In the genomic region with DNA sequence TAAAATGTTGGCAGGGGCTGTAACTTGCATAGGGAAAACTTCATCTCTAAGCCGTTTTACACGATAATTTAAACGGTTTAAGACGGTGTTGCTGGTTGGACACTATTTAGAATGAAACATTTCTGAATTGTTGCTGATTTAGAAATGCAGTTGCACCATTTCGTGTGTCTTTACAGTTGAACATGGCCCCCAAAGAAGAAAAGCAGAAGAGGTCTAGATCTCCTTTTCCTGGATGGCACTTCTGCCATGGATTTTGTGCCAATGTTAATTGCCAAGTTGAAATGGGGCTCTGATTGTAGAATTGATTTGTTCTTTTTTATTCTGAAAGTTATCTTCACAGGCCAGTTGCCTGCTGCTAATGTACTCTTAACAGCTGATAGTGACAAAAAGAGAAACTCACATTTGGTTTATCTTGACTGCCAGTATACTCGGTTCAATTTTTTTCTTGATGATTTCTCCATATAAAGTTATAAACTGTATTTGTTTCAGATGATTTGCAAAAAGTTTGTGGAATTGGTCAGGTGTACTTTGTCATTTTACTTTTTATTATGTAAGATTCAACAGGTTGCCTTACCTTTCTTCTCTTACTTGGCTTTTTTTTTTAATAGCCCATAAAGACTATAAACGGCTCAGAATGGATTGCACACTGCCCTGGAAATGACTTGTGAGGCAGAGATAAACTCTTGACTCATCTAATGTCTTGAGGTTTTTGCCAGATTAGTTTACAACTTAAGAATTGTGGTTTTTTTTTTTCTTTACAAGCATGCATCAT, we compare ENCODE assay signal across 8 cellular contexts. TPM values are rescaled to one million over a fixed set of nuclear protein-coding genes. Genes with fewer than 3 reads are reported as not detected.
DNase-seq lines count a peak whose midpoint lies in the region; ATAC-seq and TF ChIP-seq lines count a peak whose summit lies in the region.

No MANE protein-coding gene starts in this region.

- ATAC-seq in GM21528 (IDR thresholded peaks at IDR 0.05; ENCODE audit: low FRiP score, unreplicated experiment): peak; percentile 2

- peak overlapping the region; percentile 88 for H3K4me3 Mint-ChIP-seq in endodermal cell
- H3K4me3 Mint-ChIP-seq in nephron: peak overlapping the region; percentile 92 to 97 (median 96)

- H3K27me3 ChIP-seq in SJSA1 (replicated peaks) (no peaks in the 10 kb centered on the region), endodermal cell (ENCODE audit: control insufficient read depth, insufficient read depth, low read length, poor library complexity, severe bottlenecking) (no peaks in the 10 kb centered on the region)

- peaks cover 9% of the 10 kb centered on the region for H3K36me3 Mint-ChIP-seq in endodermal cell (ENCODE audit: low read depth)
- H3K36me3 Mint-ChIP-seq in nephron (ENCODE audit: low read depth): no peaks in the 10 kb centered on the region

- no peak overlapping the region for H3K27ac ChIP-seq in SJSA1
- H3K27ac ChIP-seq in endodermal cell (ENCODE audit: low read depth, low read length): no peak overlapping the region

- no peaks in the 10 kb centered on the region for H3K9me3 Mint-ChIP-seq in endodermal cell
- no peaks in the 10 kb centered on the region for H3K9me3 Mint-ChIP-seq in nephron

- 40 to 43% methylated on average over 5 to 7 of the region's 7 CpGs for WGBS in endodermal cell (ENCODE audit: insufficient coverage in 1 of 2, insufficient read length in 1 of 2), 2 experiments

- H3K36me3 ChIP-seq in SJSA1 (peaks cover 4% of the 10 kb centered on the region), endodermal cell (ENCODE audit: control insufficient read depth, insufficient read depth, low read length) (peaks cover 6% of the 10 kb centered on the region)

- H3K27me3 Mint-ChIP-seq in endodermal cell (ENCODE audit: insufficient read depth) (no peaks in the 10 kb centered on the region), nephron (ENCODE audit: low read depth) (no peaks in the 10 kb centered on the region)

- H3K27ac Mint-ChIP-seq in endodermal cell (peak overlapping the region; percentile 61), nephron (peak overlapping the region; percentile 93 to 97 (median 94))

- no peak for TF ChIP-seq CTCF in endodermal cell (conservative IDR thresholded peaks at IDR 0.05)
- no peak for TF ChIP-seq CTCF in nephron (IDR thresholded peaks at IDR 0.05; ENCODE audit: unreplicated experiment in 3 of 3)

- H3K4me1 Mint-ChIP-seq in endodermal cell (peaks cover 18% of the 10 kb centered on the region), nephron (peaks cover 30% of the 10 kb centered on the region)

- DNase-seq in AG08396 (ENCODE audit: low spot score): peak; percentile 65
- DNase-seq in SJSA1 (ENCODE audit: low read depth in 1 of 2, low spot score in 2 of 2): peak in 1 of 2 experiments; percentile 69
- no peak for DNase-seq in endodermal cell
- no peak for DNase-seq in stimulated activated naive CD4-positive, alpha-beta T cell (lab: John Stamatoyannopoulos, UW)
- no peak for DNase-seq in T1000 (lab: John Stamatoyannopoulos, UW)
- DNase-seq in activated CD8-positive, alpha-beta memory T cell treated with anti-CD3 and anti-CD28 coated beads, Interleukin-2, amount 50 U/mL, for 4 hours: no peak

- peak overlapping the region; percentile 92 for H3K4me3 ChIP-seq in SJSA1
- H3K4me3 ChIP-seq in endodermal cell (ENCODE audit: low read length): peak overlapping the region; percentile 83

- H3K9ac ChIP-seq in endodermal cell (ENCODE audit: extremely low read depth, low read length, poor library complexity, severe bottlenecking): peak overlapping the region; percentile 59

- H3K9me3 ChIP-seq in SJSA1 (replicated peaks): no peaks in the 10 kb centered on the region
- H3K9me3 ChIP-seq in endodermal cell (ENCODE audit: control insufficient read depth, low read length): no peaks in the 10 kb centered on the region

- H3K4me1 ChIP-seq in SJSA1 (replicated peaks) (peaks cover 22% of the 10 kb centered on the region), endodermal cell (ENCODE audit: control insufficient read depth, insufficient read depth, low read length) (peaks cover 3% of the 10 kb centered on the region)

RNA-seq across cellular contexts. Expression of a gene that starts 1.4 kb away (rescaled TPM):
- 12.6 and 18.7 TPM in 2 replicates for total RNA-seq in SJSA1 (2014; rRNA removed; shearing (Covaris generic))
- 10 to 100 TPM; 46.9 to 61.1 TPM for total RNA-seq in endodermal cell
- polyA plus RNA-seq in endodermal cell (2013, experiment 1 of 2): 20.8 TPM
- 23.9 TPM for polyA plus RNA-seq in endodermal cell (2013, experiment 2 of 2)

RNA-seq across cellular contexts. Expression of a gene that starts 29.1 kb away (rescaled TPM):
- total RNA-seq in SJSA1 (2014; rRNA removed; shearing (Covaris generic)): 0.11 TPM in 1 of 2 replicates, not detected in the other
- total RNA-seq in endodermal cell: 1 to 10 TPM; 3.8 to 8.0 TPM
- 6.6 TPM for polyA plus RNA-seq in endodermal cell (2013, experiment 1 of 2)
- polyA plus RNA-seq in endodermal cell (2013, experiment 2 of 2): 4.8 TPM
